9 cellular contexts compared by ENCODE assay signal in genomic region chr19:19487077-19488040, GRCh38. TPM values are rescaled to one million over a fixed set of nuclear protein-coding genes. Genes with fewer than 3 reads are reported as not detected.
A peak's percentile ranks its signal among the peaks of the same experiment; 100 is the strongest.
DNase-seq lines count a peak whose midpoint lies in the region; ATAC-seq, FAIRE-seq and TF ChIP-seq lines count a peak whose summit lies in the region.
"Had no signal": no experiment of that assay in that cellular context is flagged by ENCODE, and none has a peak within 500 bp of the region (broad histone marks: within the 10 kb centered on the region; RNA-seq: fewer than 3 reads in every experiment).

No MANE protein-coding gene starts in this region.

- H3K4me1 ChIP-seq in A673 (ENCODE audit: insufficient read depth, low read length, poor library complexity, severe bottlenecking) (peaks cover 28% of the 10 kb centered on the region), HEK293 (ENCODE audit: control insufficient read depth, insufficient read depth, low read length) (peaks cover 11% of the 10 kb centered on the region), adrenal gland (replicated peaks in 1 of 2) (peaks cover 27 to 47% of the 10 kb centered on the region in 2 donors), GM23248 (ENCODE audit: insufficient read depth) (peaks cover 33% of the 10 kb centered on the region)

- H3K27ac ChIP-seq in A673 (ENCODE audit: low read depth, low read length, poor library complexity, severe bottlenecking): peak overlapping the region; percentile 91
- no peak overlapping the region for H3K27ac ChIP-seq in HEK293 (ENCODE audit: extremely low read depth, low read depth, low read length)
- H3K27ac ChIP-seq in adrenal gland: peak overlapping the region; percentile 19 to 87 (median 69)
- no peak overlapping the region; the same call in 1 of the 2 replicates for H3K27ac ChIP-seq in GM23248

- H3K9me3 ChIP-seq in A673 (ENCODE audit: low read depth, low read length, poor library complexity, severe bottlenecking): no peaks in the 10 kb centered on the region
- H3K9me3 ChIP-seq in HEK293 (ENCODE audit: control insufficient read depth, insufficient read depth, low read depth, low read length): no peaks in the 10 kb centered on the region
- H3K9me3 ChIP-seq in adrenal gland (replicated peaks in 1 of 3): no peaks in the 10 kb centered on the region
- H3K9me3 ChIP-seq in GM23248 (ENCODE audit: low read depth): no peaks in the 10 kb centered on the region

- no peak for TF ChIP-seq CTCF in A673 (conservative IDR thresholded peaks at IDR 0.05; ENCODE audit: low read depth, low read length)
- TF ChIP-seq CTCF in HEK293 (tag by site-specific recombination; IDR thresholded peaks at IDR 0.05): no peak
- TF ChIP-seq CTCF in adrenal gland (IDR thresholded peaks at IDR 0.05): no peak

- peaks cover 8% of the 10 kb centered on the region for H3K36me3 ChIP-seq in A673 (ENCODE audit: insufficient read depth, low read length, poor library complexity, severe bottlenecking)
- peaks cover 0 to 31% of the 10 kb centered on the region in 2 experiments; a peak in 1 of 3 replicates for H3K36me3 ChIP-seq in HEK293 (ENCODE audit: control insufficient read depth in 2 of 2, insufficient read depth in 1 of 2, low read length in 2 of 2)
- H3K36me3 ChIP-seq in adrenal gland (replicated peaks in 1 of 2): peaks cover 0 to 2% of the 10 kb centered on the region in 2 donors
- H3K36me3 ChIP-seq in GM23248 (ENCODE audit: low read depth): no peaks in the 10 kb centered on the region

- ATAC-seq in naive thymus-derived CD8-positive, alpha-beta T cell: no peak
- ATAC-seq in HG02870 (IDR thresholded peaks at IDR 0.05; ENCODE audit: unreplicated experiment): no peak

- intact Hi-C loops in A673 (cut with micrococcal nuclease; ENCODE audit: unreplicated experiment) (loop anchor here (2.0 to 5.0 kb wide), 2 partner anchors 121 to 340 kb away; no protein-coding TSS in a partner anchor), adrenal gland (cut with DNase I) (loop anchor here in 1 of 2 donors (5.0 kb wide), 1 partner anchor 80 kb away; the partner anchor contains the start of gene GATAD2A)

- POLR2A ChIA-PET in A673 (lab: Charles Lee; ENCODE audit: low non-redundant PET) (interaction anchor here (0.6 kb wide), 1 partner anchor 102 kb away, joined by 3 read pairs; no protein-coding TSS in a partner anchor), HEK293 (lab: Yijun Ruan, JAX) (interaction anchor here (0.6 to 1.6 kb wide), 3 partner anchors 17 to 102 kb away, joined by 3 to 6 read pairs (median 4); partner anchors contain the start of gene GATAD2A)
- POLR2A ChIA-PET in naive thymus-derived CD8-positive, alpha-beta T cell (lab: Charles Lee): interaction anchor here (0.6 to 9.1 kb wide), 10 partner anchors 10 to 121 kb away, joined by 3 to 131 read pairs (median 6); partner anchors contain the start of gene GATAD2A

- H3K9ac ChIP-seq in GM23248: no peak overlapping the region

- H2AFZ ChIP-seq in GM23248: no peak overlapping the region

- peaks cover 0 to 20% (median 4%) of the 10 kb centered on the region in 3 donors for H3K36me3 Mint-ChIP-seq in naive thymus-derived CD8-positive, alpha-beta T cell

- no peaks in the 10 kb centered on the region for H3K9me2 ChIP-seq in GM23248 (ENCODE audit: insufficient read depth)

- in situ Hi-C loops in GM23248 (cut with MboI): no loop called here

- H3K4me3 Mint-ChIP-seq in naive thymus-derived CD8-positive, alpha-beta T cell: peak overlapping the region in 8 of 10 donors; percentile 29 to 79 (median 67)

- no peaks in the 10 kb centered on the region for H4K20me1 ChIP-seq in GM23248 (ENCODE audit: insufficient read depth)

- no peaks in the 10 kb centered on the region for H3K27me3 Mint-ChIP-seq in naive thymus-derived CD8-positive, alpha-beta T cell

- CTCF ChIA-PET in A673 (lab: Charles Lee): no interaction called here
- CTCF ChIA-PET in HEK293 (lab: Yijun Ruan, JAX): interaction anchor here (0.5 to 3.6 kb wide), 5 partner anchors 11 to 196 kb away, joined by 3 to 16 read pairs (median 5); no protein-coding TSS in a partner anchor

- no peaks in the 10 kb centered on the region for H3K9me3 Mint-ChIP-seq in naive thymus-derived CD8-positive, alpha-beta T cell

- TF ChIP-seq POLR2A in adrenal gland (IDR thresholded peaks at IDR 0.05) (no peak), GM12892 (IDR thresholded peaks at IDR 0.05; ENCODE audit: low read depth, low read length) (no peak)

- no peak overlapping the region for H3K4me2 ChIP-seq in GM23248 (ENCODE audit: unreplicated experiment)

- no peak for FAIRE-seq in GM12892 (lab: Jason Lieb, UNC)

- peaks cover 28 to 77% (median 69%) of the 10 kb centered on the region in 4 donors for H3K4me1 Mint-ChIP-seq in naive thymus-derived CD8-positive, alpha-beta T cell

- WGBS in adrenal gland, 4 donors: 51 to 66% (median 60%) methylated on average over 3 to 11 of the region's 11 CpGs
- WGBS in GM23248 (ENCODE audit: low coverage in 1 of 2, low lambda C conversion rate in 2 of 2, missing lambda C conversion rate in 2 of 2), 2 experiments: 82 to 84% methylated on average over 9 to 11 of the region's 11 CpGs

- peak overlapping the region; percentile 97 to 99 (median 98) for H3K27ac Mint-ChIP-seq in naive thymus-derived CD8-positive, alpha-beta T cell

- H3F3A ChIP-seq in GM23248 (ENCODE audit: insufficient read depth): peaks cover 23% of the 10 kb centered on the region

- H3K27me3 ChIP-seq in A673 (replicated peaks; ENCODE audit: insufficient read depth, low read depth, low read length, poor library complexity) (no peaks in the 10 kb centered on the region), adrenal gland (no peaks in the 10 kb centered on the region), GM23248 (replicated peaks; ENCODE audit: insufficient read depth) (no peaks in the 10 kb centered on the region)
- H3K27me3 ChIP-seq: dorsolateral prefrontal cortex had no signal

- no peak for DNase-seq in A673 (ENCODE audit: low spot score)
- DNase-seq in adrenal gland: no peak
- peak in 1 of 10 donors; percentile 49 for DNase-seq in naive thymus-derived CD8-positive, alpha-beta T cell
- DNase-seq in GM23248: no peak
- no peak for DNase-seq in MV-4-11 (lab: John Stamatoyannopoulos, UW)
- no peak for DNase-seq in GM12892 (ENCODE audit: insufficient read length)
- DNase-seq: dorsolateral prefrontal cortex had no signal

- no peak overlapping the region for H3K4me3 ChIP-seq in A673 (ENCODE audit: low read depth, low read length, poor library complexity, severe bottlenecking)
- no peak overlapping the region for H3K4me3 ChIP-seq in HEK293 (ENCODE audit: low read depth, low read length)
- H3K4me3 ChIP-seq in adrenal gland: no peak overlapping the region
- no peak overlapping the region for H3K4me3 ChIP-seq in GM23248
- H3K4me3 ChIP-seq: dorsolateral prefrontal cortex had no signal

- peaks cover 95% of the 10 kb centered on the region for H3K79me2 ChIP-seq in GM23248 (ENCODE audit: insufficient read depth)

- BruUV-seq in A673 (replicated peaks; lab: Mats Ljungman, UMichigan): no TSS peak

TF ChIP-seq in HEK293, 187 proteins besides CTCF, POLR2A, EP300 and RAD21 (continues in another document):
- TF ChIP-seq ZNF23 (tag by site-specific recombination; IDR thresholded peaks at IDR 0.05; ENCODE audit: borderline replicate concordance) (no peak), ZNF146 (tag by site-specific recombination; IDR thresholded peaks at IDR 0.05) (no peak), ZNF19 (tag by site-specific recombination; IDR thresholded peaks at IDR 0.05; ENCODE audit: low read depth) (no peak), ZBTB8A (tag by site-specific recombination; IDR thresholded peaks at IDR 0.05) (no peak), ZIC2 (tag by site-specific recombination; IDR thresholded peaks at IDR 0.05) (0 out of 2 replicates have a peak, but pooled peaks have one; percentile 6), KLF9 (tag by site-specific recombination; IDR thresholded peaks at IDR 0.05; ENCODE audit: low read depth) (peak; percentile 34; the same call in 1 of the 2 replicates)

RNA-seq across cellular contexts. Expression of gene TSSK6, which starts 28.0 kb away (rescaled TPM):
- total RNA-seq in A673 (2021) (2.5 TPM in 2 replicates), adrenal gland (10 to 100 TPM in 1 of 8 donors, 1 to 10 TPM in 6, under 1 TPM in 1; 0.95 to 50.5 (median 3.6) TPM)
- polyA plus RNA-seq in adrenal gland (1 to 10 TPM in 1 of 3 donors, under 1 TPM in 1, not detected in 1; 0.37 to 1.0 TPM), GM23248 (2016; fragmentation: Nextera tagmentation; extraction: Ambion mirVana) (0.70 and 0.95 TPM in 2 replicates)
- total RNA-seq in naive thymus-derived CD8-positive, alpha-beta T cell: 10 to 100 TPM in 1 of 2 experiments, 1 to 10 TPM in 1; 9.3 to 10.8 TPM
- polyA plus RNA-seq in naive thymus-derived CD8-positive, alpha-beta T cell: 1 to 10 TPM in 2 of 3 donors, under 1 TPM in 1; 0.59 to 3.7 (median 3.1) TPM
- 0.25 and 2.3 TPM in 2 replicates for total RNA-seq in GM23248 (2014; rRNA removed; shearing (Covaris generic))
- polyA plus RNA-seq in GM12892 (2012; ENCODE audit: missing spikeins): 0.45 TPM

RNA-seq across cellular contexts. Expression of gene NDUFA13, which starts 28.7 kb away (rescaled TPM):
- total RNA-seq in A673 (2021) (421 and 431 TPM in 2 replicates), adrenal gland (100 to 1,000 TPM in 6 of 8 donors, 10 to 100 TPM in 2; 17.0 to 416 (median 281) TPM)
- polyA plus RNA-seq in adrenal gland (100 to 1,000 TPM; 202 to 558 (median 329) TPM), GM23248 (2016; fragmentation: Nextera tagmentation; extraction: Ambion mirVana) (466 and 474 TPM in 2 replicates)
- total RNA-seq in naive thymus-derived CD8-positive, alpha-beta T cell: 100 to 1,000 TPM; 177 to 180 TPM
- 100 to 1,000 TPM; 329 to 360 (median 338) TPM for polyA plus RNA-seq in naive thymus-derived CD8-positive, alpha-beta T cell
- 18.3 and 92.4 TPM in 2 replicates for total RNA-seq in GM23248 (2014; rRNA removed; shearing (Covaris generic))
- 311 TPM for polyA plus RNA-seq in GM12892 (2012; ENCODE audit: missing spikeins)

RNA-seq across cellular contexts. Expression of gene YJEFN3, which starts 41.4 kb away (rescaled TPM):
- total RNA-seq in A673 (2021) (8.6 TPM in 2 replicates), adrenal gland (1 to 10 TPM in 5 of 8 donors, under 1 TPM in 3; 0.36 to 5.7 (median 1.3) TPM)
- polyA plus RNA-seq in adrenal gland (10 to 100 TPM in 1 of 3 donors, 1 to 10 TPM in 1, under 1 TPM in 1; 0.77 to 30.2 (median 6.1) TPM), GM23248 (2016; fragmentation: Nextera tagmentation; extraction: Ambion mirVana) (1.3 and 2.4 TPM in 2 replicates)
- 10 to 100 TPM; 11.1 to 12.8 TPM for total RNA-seq in naive thymus-derived CD8-positive, alpha-beta T cell
- polyA plus RNA-seq in naive thymus-derived CD8-positive, alpha-beta T cell: under 1 TPM in 2 of 3 donors, not detected in 1; 0.08 to 0.63 TPM
- 0.25 TPM in 1 of 2 replicates, not detected in the other for total RNA-seq in GM23248 (2014; rRNA removed; shearing (Covaris generic))
- polyA plus RNA-seq in GM12892 (2012; ENCODE audit: missing spikeins): 5.1 TPM

RNA-seq across cellular contexts. Expression of gene CILP2, which starts 50.7 kb away (rescaled TPM):
- total RNA-seq in A673 (2021) (0.77 and 1.6 TPM in 2 replicates), adrenal gland (under 1 TPM in 1 of 8 donors, not detected in 7; 0.43 TPM)
- polyA plus RNA-seq in adrenal gland (under 1 TPM in 2 of 3 donors, not detected in 1; 0.13 to 0.24 TPM), GM23248 (2016; fragmentation: Nextera tagmentation; extraction: Ambion mirVana) (0.48 and 0.62 TPM in 2 replicates)
- total RNA-seq in naive thymus-derived CD8-positive, alpha-beta T cell: under 1 TPM; 0.31 to 0.41 TPM
- polyA plus RNA-seq in naive thymus-derived CD8-positive, alpha-beta T cell: under 1 TPM in 2 of 3 donors, not detected in 1; 0.56 to 0.64 TPM
- 0.11 and 0.25 TPM in 2 replicates for total RNA-seq in GM23248 (2014; rRNA removed; shearing (Covaris generic))
- polyA plus RNA-seq in GM12892 (2012; ENCODE audit: missing spikeins): 0.08 TPM

Comparison
In these comparisons a context has a peak if more than half of its experiments do, and no peak if none do; other contexts are left out.
1. H3K27ac ChIP-seq: peak in A673 (single experiment) and adrenal gland (5 of 5); none in HEK293 (single experiment) and GM23248 (single experiment).